1 cellular context compared by ENCODE assay signal in the genomic region with DNA sequence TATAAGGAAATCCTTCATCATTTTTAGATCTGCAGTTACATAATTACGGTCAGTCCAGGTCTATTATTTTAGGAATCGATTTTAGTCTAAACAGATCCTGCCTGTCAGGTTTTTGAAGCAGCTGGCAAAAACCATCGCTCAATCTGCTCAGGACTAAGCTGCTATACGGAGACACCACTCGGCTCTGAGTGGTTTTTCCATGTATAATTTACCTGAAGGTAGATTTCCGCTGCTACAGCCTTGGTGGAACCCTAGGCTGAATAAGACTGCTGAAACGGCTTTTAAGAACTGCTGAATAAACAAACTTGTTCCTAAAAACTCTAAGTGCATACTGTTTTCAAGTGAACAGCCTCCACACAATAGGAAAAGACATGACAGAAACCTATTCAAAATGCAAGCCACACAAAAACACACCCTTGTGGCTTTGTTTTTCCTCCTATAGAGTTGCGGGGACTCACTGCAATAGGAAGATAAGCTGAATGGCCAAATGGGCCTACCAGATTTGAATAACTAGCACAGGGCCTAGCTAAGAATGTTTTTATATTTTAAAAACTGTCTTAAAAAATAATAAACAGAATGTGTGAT.
TF ChIP-seq lines count a peak whose summit lies in the region.

No MANE protein-coding gene starts in this region.

TF ChIP-seq in K562, 482 proteins besides CTCF, POLR2A, EP300 and RAD21 (continues in another document):
- TF ChIP-seq MTA2 (IDR thresholded peaks at IDR 0.05; ENCODE audit: low read depth) (peak; percentile 65), YBX1 (IDR thresholded peaks at IDR 0.05) (no peak), STAT5A (IDR thresholded peaks at IDR 0.05; ENCODE audit: borderline replicate concordance, low read length) (peak; percentile 57), L3MBTL2 (IDR thresholded peaks at IDR 0.05) (0 out of 2 replicates have a peak, but pooled peaks have one; percentile 19), ZNF41 (CRISPR knock-in tag; conservative IDR thresholded peaks at IDR 0.05) (no peak), MAFF (IDR thresholded peaks at IDR 0.05; ENCODE audit: low read length) (peak; percentile 59), BHLHE40 (IDR thresholded peaks at IDR 0.05; ENCODE audit: low read length) (no peak), SMARCC2 (IDR thresholded peaks at IDR 0.05; ENCODE audit: low read depth) (0 out of 2 replicates have a peak, but pooled peaks have one; percentile 60), ZNF766 (CRISPR knock-in tag; conservative IDR thresholded peaks at IDR 0.05) (no peak), TEAD4 (IDR thresholded peaks at IDR 0.05; ENCODE audit: low read length) (peak; percentile 90), TEAD4 (CRISPR knock-in tag; IDR thresholded peaks at IDR 0.05; ENCODE audit: borderline replicate concordance) (no peak), GATA2 (CRISPR knock-in tag; IDR thresholded peaks at IDR 0.05) (peak; percentile 65; the same call in 1 of the 2 replicates), ZFX (CRISPR knock-in tag; IDR thresholded peaks at IDR 0.05) (peak; percentile 47; the same call in 1 of the 2 replicates), CBFA2T2 (conservative IDR thresholded peaks at IDR 0.05) (peak; percentile 62), ZNF316 (IDR thresholded peaks at IDR 0.05) (peak; percentile 90), C11orf30 (IDR thresholded peaks at IDR 0.05; ENCODE audit: low read depth) (peak; percentile 82), HMG20A (CRISPR knock-in tag; conservative IDR thresholded peaks at IDR 0.05) (no peak), ARID1B (IDR thresholded peaks at IDR 0.05) (peak; percentile 84), XRCC3 (IDR thresholded peaks at IDR 0.05) (no peak), FOS (IDR thresholded peaks at IDR 0.05; ENCODE audit: extremely low read depth, insufficient read length) (no peak), ZFP36 (IDR thresholded peaks at IDR 0.05; ENCODE audit: low read depth, low read length, partially characterized antibody) (no peak), LCOR (CRISPR knock-in tag; IDR thresholded peaks at IDR 0.05) (no peak), NCOR1 (IDR thresholded peaks at IDR 0.05) (0 out of 2 replicates have a peak, but pooled peaks have one; percentile 49), NFXL1 (CRISPR knock-in tag; IDR thresholded peaks at IDR 0.05) (no peak), MAFG (tag; conservative IDR thresholded peaks at IDR 0.05) (peak; percentile 70), STAG1 (CRISPR knock-in tag; IDR thresholded peaks at IDR 0.05; ENCODE audit: borderline replicate concordance) (no peak), PML (IDR thresholded peaks at IDR 0.05; ENCODE audit: low read length) (peak; percentile 60; the same call in 1 of the 2 replicates), TAL1 (IDR thresholded peaks at IDR 0.05) (peak; percentile 83), ARNT (IDR thresholded peaks at IDR 0.05) (no peak), POLR2AphosphoS5 (IDR thresholded peaks at IDR 0.05; ENCODE audit: control insufficient read depth, insufficient read depth, low read depth, low read length) (peak; percentile 76), ZNF780A (CRISPR knock-in tag; IDR thresholded peaks at IDR 0.05) (no peak), CXXC5 (CRISPR knock-in tag; IDR thresholded peaks at IDR 0.05) (peak; percentile 43), MAFK (IDR thresholded peaks at IDR 0.05; ENCODE audit: low read length) (peak; percentile 31; the same call in 1 of the 2 replicates), KLF16 (IDR thresholded peaks at IDR 0.05) (peak; percentile 21; the same call in 1 of the 2 replicates), RCOR1 (IDR thresholded peaks at IDR 0.05; ENCODE audit: borderline replicate concordance in 1 of 2, low read depth in 2 of 2, low read length in 2 of 2) (peak in 1 of 2 experiments; percentile 13; a peak in 1 of 4 replicates), SOX6 (IDR thresholded peaks at IDR 0.05) (peak; percentile 71), BMI1 (IDR thresholded peaks at IDR 0.05; ENCODE audit: low read length) (no peak), HMGN3 (IDR thresholded peaks at IDR 0.05; ENCODE audit: borderline replicate concordance, extremely low read depth, insufficient read length, low read depth, low read length) (no peak), DPF2 (IDR thresholded peaks at IDR 0.05) (peak; percentile 72), SMARCE1 (IDR thresholded peaks at IDR 0.05) (peak; percentile 29; the same call in 1 of the 2 replicates), HSF4 (CRISPR knock-in tag; IDR thresholded peaks at IDR 0.05; ENCODE audit: borderline replicate concordance) (no peak)
- TF ChIP-seq, protein P1, sequence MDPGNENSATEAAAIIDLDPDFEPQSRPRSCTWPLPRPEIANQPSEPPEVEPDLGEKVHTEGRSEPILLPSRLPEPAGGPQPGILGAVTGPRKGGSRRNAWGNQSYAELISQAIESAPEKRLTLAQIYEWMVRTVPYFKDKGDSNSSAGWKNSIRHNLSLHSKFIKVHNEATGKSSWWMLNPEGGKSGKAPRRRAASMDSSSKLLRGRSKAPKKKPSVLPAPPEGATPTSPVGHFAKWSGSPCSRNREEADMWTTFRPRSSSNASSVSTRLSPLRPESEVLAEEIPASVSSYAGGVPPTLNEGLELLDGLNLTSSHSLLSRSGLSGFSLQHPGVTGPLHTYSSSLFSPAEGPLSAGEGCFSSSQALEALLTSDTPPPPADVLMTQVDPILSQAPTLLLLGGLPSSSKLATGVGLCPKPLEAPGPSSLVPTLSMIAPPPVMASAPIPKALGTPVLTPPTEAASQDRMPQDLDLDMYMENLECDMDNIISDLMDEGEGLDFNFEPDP (CRISPR knock-in tag; IDR thresholded peaks at IDR 0.05): no peak
- TF ChIP-seq, protein P2, sequence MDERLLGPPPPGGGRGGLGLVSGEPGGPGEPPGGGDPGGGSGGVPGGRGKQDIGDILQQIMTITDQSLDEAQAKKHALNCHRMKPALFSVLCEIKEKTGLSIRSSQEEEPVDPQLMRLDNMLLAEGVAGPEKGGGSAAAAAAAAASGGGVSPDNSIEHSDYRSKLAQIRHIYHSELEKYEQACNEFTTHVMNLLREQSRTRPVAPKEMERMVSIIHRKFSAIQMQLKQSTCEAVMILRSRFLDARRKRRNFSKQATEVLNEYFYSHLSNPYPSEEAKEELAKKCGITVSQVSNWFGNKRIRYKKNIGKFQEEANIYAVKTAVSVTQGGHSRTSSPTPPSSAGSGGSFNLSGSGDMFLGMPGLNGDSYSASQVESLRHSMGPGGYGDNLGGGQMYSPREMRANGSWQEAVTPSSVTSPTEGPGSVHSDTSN (CRISPR knock-in tag; IDR thresholded peaks at IDR 0.05; ENCODE audit: low read depth): no peak
- TF ChIP-seq, protein P2 (tag; conservative IDR thresholded peaks at IDR 0.05; ENCODE audit: low read depth): no peak
- TF ChIP-seq, protein P3, sequence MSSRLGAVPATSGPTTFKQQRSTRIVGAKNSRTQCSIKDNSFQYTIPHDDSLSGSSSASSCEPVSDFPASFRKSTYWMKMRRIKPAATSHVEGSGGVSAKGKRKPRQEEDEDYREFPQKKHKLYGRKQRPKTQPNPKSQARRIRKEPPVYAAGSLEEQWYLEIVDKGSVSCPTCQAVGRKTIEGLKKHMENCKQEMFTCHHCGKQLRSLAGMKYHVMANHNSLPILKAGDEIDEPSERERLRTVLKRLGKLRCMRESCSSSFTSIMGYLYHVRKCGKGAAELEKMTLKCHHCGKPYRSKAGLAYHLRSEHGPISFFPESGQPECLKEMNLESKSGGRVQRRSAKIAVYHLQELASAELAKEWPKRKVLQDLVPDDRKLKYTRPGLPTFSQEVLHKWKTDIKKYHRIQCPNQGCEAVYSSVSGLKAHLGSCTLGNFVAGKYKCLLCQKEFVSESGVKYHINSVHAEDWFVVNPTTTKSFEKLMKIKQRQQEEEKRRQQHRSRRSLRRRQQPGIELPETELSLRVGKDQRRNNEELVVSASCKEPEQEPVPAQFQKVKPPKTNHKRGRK (tag; IDR thresholded peaks at IDR 0.05): no peak
- TF ChIP-seq, protein P4, sequence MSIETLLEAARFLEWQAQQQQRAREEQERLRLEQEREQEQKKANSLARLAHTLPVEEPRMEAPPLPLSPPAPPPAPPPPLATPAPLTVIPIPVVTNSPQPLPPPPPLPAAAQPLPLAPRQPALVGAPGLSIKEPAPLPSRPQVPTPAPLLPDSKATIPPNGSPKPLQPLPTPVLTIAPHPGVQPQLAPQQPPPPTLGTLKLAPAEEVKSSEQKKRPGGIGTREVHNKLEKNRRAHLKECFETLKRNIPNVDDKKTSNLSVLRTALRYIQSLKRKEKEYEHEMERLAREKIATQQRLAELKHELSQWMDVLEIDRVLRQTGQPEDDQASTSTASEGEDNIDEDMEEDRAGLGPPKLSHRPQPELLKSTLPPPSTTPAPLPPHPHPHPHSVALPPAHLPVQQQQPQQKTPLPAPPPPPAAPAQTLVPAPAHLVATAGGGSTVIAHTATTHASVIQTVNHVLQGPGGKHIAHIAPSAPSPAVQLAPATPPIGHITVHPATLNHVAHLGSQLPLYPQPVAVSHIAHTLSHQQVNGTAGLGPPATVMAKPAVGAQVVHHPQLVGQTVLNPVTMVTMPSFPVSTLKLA (conservative IDR thresholded peaks at IDR 0.05): peak in 1 of 2 experiments; percentile 33; a peak in 1 of 4 replicates
- TF ChIP-seq, protein P5, sequence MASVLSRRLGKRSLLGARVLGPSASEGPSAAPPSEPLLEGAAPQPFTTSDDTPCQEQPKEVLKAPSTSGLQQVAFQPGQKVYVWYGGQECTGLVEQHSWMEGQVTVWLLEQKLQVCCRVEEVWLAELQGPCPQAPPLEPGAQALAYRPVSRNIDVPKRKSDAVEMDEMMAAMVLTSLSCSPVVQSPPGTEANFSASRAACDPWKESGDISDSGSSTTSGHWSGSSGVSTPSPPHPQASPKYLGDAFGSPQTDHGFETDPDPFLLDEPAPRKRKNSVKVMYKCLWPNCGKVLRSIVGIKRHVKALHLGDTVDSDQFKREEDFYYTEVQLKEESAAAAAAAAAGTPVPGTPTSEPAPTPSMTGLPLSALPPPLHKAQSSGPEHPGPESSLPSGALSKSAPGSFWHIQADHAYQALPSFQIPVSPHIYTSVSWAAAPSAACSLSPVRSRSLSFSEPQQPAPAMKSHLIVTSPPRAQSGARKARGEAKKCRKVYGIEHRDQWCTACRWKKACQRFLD (CRISPR knock-in tag; IDR thresholded peaks at IDR 0.05): no peak
- TF ChIP-seq, protein P6, sequence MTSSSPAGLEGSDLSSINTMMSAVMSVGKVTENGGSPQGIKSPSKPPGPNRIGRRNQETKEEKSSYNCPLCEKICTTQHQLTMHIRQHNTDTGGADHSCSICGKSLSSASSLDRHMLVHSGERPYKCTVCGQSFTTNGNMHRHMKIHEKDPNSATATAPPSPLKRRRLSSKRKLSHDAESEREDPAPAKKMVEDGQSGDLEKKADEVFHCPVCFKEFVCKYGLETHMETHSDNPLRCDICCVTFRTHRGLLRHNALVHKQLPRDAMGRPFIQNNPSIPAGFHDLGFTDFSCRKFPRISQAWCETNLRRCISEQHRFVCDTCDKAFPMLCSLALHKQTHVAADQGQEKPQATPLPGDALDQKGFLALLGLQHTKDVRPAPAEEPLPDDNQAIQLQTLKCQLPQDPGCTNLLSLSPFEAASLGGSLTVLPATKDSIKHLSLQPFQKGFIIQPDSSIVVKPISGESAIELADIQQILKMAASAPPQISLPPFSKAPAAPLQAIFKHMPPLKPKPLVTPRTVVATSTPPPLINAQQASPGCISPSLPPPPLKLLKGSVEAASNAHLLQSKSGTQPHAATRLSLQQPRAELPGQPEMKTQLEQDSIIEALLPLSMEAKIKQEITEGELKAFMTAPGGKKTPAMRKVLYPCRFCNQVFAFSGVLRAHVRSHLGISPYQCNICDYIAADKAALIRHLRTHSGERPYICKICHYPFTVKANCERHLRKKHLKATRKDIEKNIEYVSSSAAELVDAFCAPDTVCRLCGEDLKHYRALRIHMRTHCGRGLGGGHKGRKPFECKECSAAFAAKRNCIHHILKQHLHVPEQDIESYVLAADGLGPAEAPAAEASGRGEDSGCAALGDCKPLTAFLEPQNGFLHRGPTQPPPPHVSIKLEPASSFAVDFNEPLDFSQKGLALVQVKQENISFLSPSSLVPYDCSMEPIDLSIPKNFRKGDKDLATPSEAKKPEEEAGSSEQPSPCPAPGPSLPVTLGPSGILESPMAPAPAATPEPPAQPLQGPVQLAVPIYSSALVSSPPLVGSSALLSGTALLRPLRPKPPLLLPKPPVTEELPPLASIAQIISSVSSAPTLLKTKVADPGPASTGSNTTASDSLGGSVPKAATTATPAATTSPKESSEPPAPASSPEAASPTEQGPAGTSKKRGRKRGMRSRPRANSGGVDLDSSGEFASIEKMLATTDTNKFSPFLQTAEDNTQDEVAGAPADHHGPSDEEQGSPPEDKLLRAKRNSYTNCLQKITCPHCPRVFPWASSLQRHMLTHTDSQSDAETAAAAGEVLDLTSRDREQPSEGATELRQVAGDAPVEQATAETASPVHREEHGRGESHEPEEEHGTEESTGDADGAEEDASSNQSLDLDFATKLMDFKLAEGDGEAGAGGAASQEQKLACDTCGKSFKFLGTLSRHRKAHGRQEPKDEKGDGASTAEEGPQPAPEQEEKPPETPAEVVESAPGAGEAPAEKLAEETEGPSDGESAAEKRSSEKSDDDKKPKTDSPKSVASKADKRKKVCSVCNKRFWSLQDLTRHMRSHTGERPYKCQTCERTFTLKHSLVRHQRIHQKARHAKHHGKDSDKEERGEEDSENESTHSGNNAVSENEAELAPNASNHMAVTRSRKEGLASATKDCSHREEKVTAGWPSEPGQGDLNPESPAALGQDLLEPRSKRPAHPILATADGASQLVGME (CRISPR knock-in tag; IDR thresholded peaks at IDR 0.05): no peak
- TF ChIP-seq, protein P7, sequence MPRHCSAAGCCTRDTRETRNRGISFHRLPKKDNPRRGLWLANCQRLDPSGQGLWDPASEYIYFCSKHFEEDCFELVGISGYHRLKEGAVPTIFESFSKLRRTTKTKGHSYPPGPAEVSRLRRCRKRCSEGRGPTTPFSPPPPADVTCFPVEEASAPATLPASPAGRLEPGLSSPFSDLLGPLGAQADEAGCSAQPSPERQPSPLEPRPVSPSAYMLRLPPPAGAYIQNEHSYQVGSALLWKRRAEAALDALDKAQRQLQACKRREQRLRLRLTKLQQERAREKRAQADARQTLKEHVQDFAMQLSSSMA (CRISPR knock-in tag; IDR thresholded peaks at IDR 0.05): no peak
- TF ChIP-seq, protein P8, sequence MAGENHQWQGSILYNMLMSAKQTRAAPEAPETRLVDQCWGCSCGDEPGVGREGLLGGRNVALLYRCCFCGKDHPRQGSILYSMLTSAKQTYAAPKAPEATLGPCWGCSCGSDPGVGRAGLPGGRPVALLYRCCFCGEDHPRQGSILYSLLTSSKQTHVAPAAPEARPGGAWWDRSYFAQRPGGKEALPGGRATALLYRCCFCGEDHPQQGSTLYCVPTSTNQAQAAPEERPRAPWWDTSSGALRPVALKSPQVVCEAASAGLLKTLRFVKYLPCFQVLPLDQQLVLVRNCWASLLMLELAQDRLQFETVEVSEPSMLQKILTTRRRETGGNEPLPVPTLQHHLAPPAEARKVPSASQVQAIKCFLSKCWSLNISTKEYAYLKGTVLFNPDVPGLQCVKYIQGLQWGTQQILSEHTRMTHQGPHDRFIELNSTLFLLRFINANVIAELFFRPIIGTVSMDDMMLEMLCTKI (IDR thresholded peaks at IDR 0.05; ENCODE audit: partially characterized antibody): no peak
